ENCODE assay signal across 27 cellular contexts in the genomic region with DNA sequence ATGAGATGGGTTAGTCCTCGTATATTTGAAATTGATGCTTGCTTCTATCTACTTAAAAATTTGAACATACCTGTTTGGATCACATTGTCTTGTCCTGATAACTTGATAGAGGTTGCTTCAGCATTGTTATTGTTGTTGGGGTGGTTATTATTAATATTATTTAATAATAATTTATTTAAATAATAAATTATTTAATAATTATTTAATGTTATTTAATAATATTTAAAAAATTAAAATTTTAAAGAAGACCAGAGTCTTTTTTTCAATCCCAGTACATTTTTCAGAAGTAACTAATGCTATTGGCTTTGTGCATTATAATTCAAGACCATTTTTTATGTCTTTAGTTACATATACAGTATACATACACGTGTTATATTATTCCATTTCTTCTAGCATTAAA.
"Had no signal": no experiment of that assay in that cellular context is flagged by ENCODE, and none has a peak within 500 bp of the region (broad histone marks: within the 10 kb centered on the region; RNA-seq: fewer than 3 reads in every experiment).

No MANE protein-coding gene starts in this region.

- DNase-seq: occipital lobe; ovary; psoas muscle; right cardiac atrium; right lobe of liver; sigmoid colon; small intestine; stimulated activated CD4-positive, alpha-beta T cell treated with anti-CD3 and anti-CD28 coated beads, Interleukin-15, amount 100 ng/mL, for 24 hours; stimulated activated CD4-positive, alpha-beta T cell treated with anti-CD3 and anti-CD28 coated beads, Interleukin-2, amount 100 ng/mL, for 24 hours; stimulated activated CD4-positive, alpha-beta T cell treated with anti-CD3 and anti-CD28 coated beads, Interleukin-2, amount 100 ng/mL, for 48 hours; stimulated activated CD4-positive, alpha-beta T cell treated with anti-CD3 and anti-CD28 coated beads, Interleukin-4, amount 100 ng/mL, for 24 hours; stimulated activated naive B cell treated with anti-CD40 and anti-IgM and Interleukin-4, amounts not matched to agents 10 μg/mL and 1 μg/mL and 100 μg/mL, for 72 hours; stimulated activated naive CD4-positive, alpha-beta T cell treated with Interleukin-2 at 50 U/mL for 16 hours; stomach; thyroid gland; trophoblast cell; upper lobe of left lung had no signal

- FAIRE-seq: small intestine, urothelium cell line had no signal

- H3K36me3 Mint-ChIP-seq: neural progenitor cell; stimulated activated effector memory CD8-positive, alpha-beta T cell treated with anti-CD3 and anti-CD28 coated beads, Interleukin-12 subunit alpha, Interleukin-12 subunit beta, amount 100 ng/mL, for 72 hours had no signal

- H3K36me3 ChIP-seq: neural progenitor cell, ovary, right lobe of liver, sigmoid colon, stomach, thoracic aorta, thyroid gland, tibial nerve, upper lobe of left lung, vagina had no signal

- H3K27ac ChIP-seq: neural progenitor cell, ovary, parathyroid adenoma, psoas muscle, right lobe of liver, sigmoid colon, stomach, thoracic aorta, thyroid gland, tibial nerve, upper lobe of left lung, vagina had no signal

- H3K4me3 Mint-ChIP-seq: nephron; neural progenitor cell; stimulated activated effector memory CD8-positive, alpha-beta T cell treated with anti-CD3 and anti-CD28 coated beads, Interleukin-12 subunit alpha, Interleukin-12 subunit beta, amount 100 ng/mL, for 72 hours; stimulated activated naive B cell treated with anti-CD40 and anti-IgM and Interleukin-4, amounts not matched to agents 10 μg/mL and 1 μg/mL and 100 μg/mL, for 72 hours; stimulated activated naive CD8-positive, alpha-beta T cell treated with anti-CD3 and anti-CD28 coated beads, Interleukin-15, Interleukin-2, amounts not matched to agents 100 ng/mL and 50 ng/mL, for 24 hours had no signal

- H3K27ac Mint-ChIP-seq: nephron; neural progenitor cell; progenitor cell of endocrine pancreas; stimulated activated effector memory CD8-positive, alpha-beta T cell treated with anti-CD3 and anti-CD28 coated beads, Interleukin-12 subunit alpha, Interleukin-12 subunit beta, amount 100 ng/mL, for 72 hours; stimulated activated naive B cell treated with anti-CD40 and anti-IgM and Interleukin-4, amounts not matched to agents 10 μg/mL and 1 μg/mL and 100 μg/mL, for 72 hours; stimulated activated naive CD8-positive, alpha-beta T cell treated with anti-CD3 and anti-CD28 coated beads, Interleukin-15, Interleukin-2, amounts not matched to agents 100 ng/mL and 50 ng/mL, for 24 hours had no signal

- H3K4me3 ChIP-seq: neural progenitor cell, ovary, psoas muscle, right lobe of liver, sigmoid colon, stomach, thoracic aorta, thyroid gland, tibial nerve, upper lobe of left lung, vagina had no signal

- H3K4me1 Mint-ChIP-seq: nephron, neural progenitor cell had no signal

- H3K9me3 ChIP-seq: ovary, psoas muscle, right lobe of liver, sigmoid colon, stomach, thoracic aorta, thyroid gland, tibial nerve, upper lobe of left lung, vagina had no signal

- H3K9ac ChIP-seq: neural progenitor cell, parathyroid adenoma had no signal

- ATAC-seq: psoas muscle; right cardiac atrium; right lobe of liver; stimulated activated effector memory CD8-positive, alpha-beta T cell treated with anti-CD3 and anti-CD28 coated beads, Interleukin-12 subunit alpha, Interleukin-12 subunit beta, amount 100 ng/mL, for 72 hours; stimulated activated naive B cell treated with anti-CD40 and anti-IgM and Interleukin-4, amounts not matched to agents 10 μg/mL and 1 μg/mL and 100 μg/mL, for 72 hours had no signal

- H3K9me3 Mint-ChIP-seq: stimulated activated effector memory CD8-positive, alpha-beta T cell treated with anti-CD3 and anti-CD28 coated beads, Interleukin-12 subunit alpha, Interleukin-12 subunit beta, amount 100 ng/mL, for 72 hours had no signal

- H3K4me1 ChIP-seq: neural progenitor cell, parathyroid adenoma, psoas muscle, right lobe of liver, sigmoid colon, stomach, tibial nerve, upper lobe of left lung, vagina had no signal

- H3K27me3 ChIP-seq: neural progenitor cell, ovary, right lobe of liver, sigmoid colon, thyroid gland, tibial nerve, upper lobe of left lung, vagina had no signal
